Comparison of ENCODE assay signal across 8 cellular contexts in genomic region chr6:11093591-11094410, GRCh38. TPM values are rescaled to one million over a fixed set of nuclear protein-coding genes. Genes with fewer than 3 reads are reported as not detected.
DNase-seq lines count a peak whose midpoint lies in the region; ATAC-seq and TF ChIP-seq lines count a peak whose summit lies in the region.

Gene SMIM13, plus strand, starts transcription at chr6:11093834. Its CDS starts 480 bp downstream, at chr6:11094314.

- H3K4me3 ChIP-seq in BJ (ENCODE audit: low read depth, low read length), result peak within 1 kb of the TSS; percentile 99
- peak within 1 kb of the TSS; percentile 99 for H3K4me3 ChIP-seq in kidney epithelial cell (ENCODE audit: low read depth, low read length)

- no peaks in the 10 kb centered on the region for H3K9me3 Mint-ChIP-seq in chondrocyte (ENCODE audit: low read depth)

- peak; percentile 92 for ATAC-seq in HG03442 (IDR thresholded peaks at IDR 0.05; ENCODE audit: unreplicated experiment)

- H3K27me3 ChIP-seq in BJ (ENCODE audit: control insufficient read depth, insufficient read depth, low read length) (no peaks in the 10 kb centered on the region), kidney epithelial cell (ENCODE audit: control insufficient read depth, insufficient read depth, low read length) (no peaks in the 10 kb centered on the region)

- H3K4me3 Mint-ChIP-seq in chondrocyte (ENCODE audit: unreplicated experiment), result peak within 1 kb of the TSS; percentile 92

- H3K36me3 ChIP-seq in BJ (ENCODE audit: control insufficient read depth, insufficient read depth, low read length) (peaks cover 2% of the 10 kb centered on the region; the same call in 1 of the 2 replicates), kidney epithelial cell (ENCODE audit: control insufficient read depth, insufficient read depth, low read length) (no peaks in the 10 kb centered on the region)

- peaks cover 2% of the 10 kb centered on the region for H3K36me3 Mint-ChIP-seq in chondrocyte (ENCODE audit: low read depth)

- DNase-seq in BJ (ENCODE audit: low read depth), result peak; percentile 91
- DNase-seq in GM19238 (ENCODE audit: insufficient read length, low spot score), result peak; percentile 96
- peak; percentile 76 for DNase-seq in NCI-H510A treated with DMSO at 0.1 percent for 48 hours (lab: John Stamatoyannopoulos, UW)
- DNase-seq in activated CD4-positive, alpha-beta T cell treated with anti-CD3 and anti-CD28 coated beads for 24 hours (ENCODE audit: low read depth in 2 of 2), result peak; percentile 88 to 92
- peak; percentile 99 for DNase-seq in chondrocyte (ENCODE audit: low spot score)
- peak; percentile 93 for DNase-seq in kidney epithelial cell (ENCODE audit: low read depth)
- peak; percentile 92 to 94 for DNase-seq in stimulated activated CD4-positive, alpha-beta T cell treated with anti-CD3 and anti-CD28 coated beads, Interleukin-15, amount 100 ng/mL, for 48 hours (ENCODE audit: low read depth in 2 of 2)

- H3K27me3 Mint-ChIP-seq in chondrocyte (ENCODE audit: low read depth), result no peaks in the 10 kb centered on the region

- H3K4me1 Mint-ChIP-seq in chondrocyte (ENCODE audit: low read depth), result peaks cover 25% of the 10 kb centered on the region

- CTCF ChIA-PET in BJ (lab: Yijun Ruan, JAX), result interaction anchor here (0.6 to 1.9 kb wide), 12 partner anchors 13 to 403 kb away, joined by 3 to 9 read pairs (median 4); no protein-coding TSS in a partner anchor

- H3K27ac Mint-ChIP-seq in chondrocyte (ENCODE audit: unreplicated experiment), result peak within 1 kb of the TSS; percentile 98

- POLR2A ChIA-PET in BJ (lab: Charles Lee), result no interaction called here

- TF ChIP-seq CTCF in BJ (IDR thresholded peaks at IDR 0.05; ENCODE audit: insufficient read depth, low read depth, low read length) (peak; percentile 42; the same call in 1 of the 2 replicates), chondrocyte (IDR thresholded peaks at IDR 0.05) (peak; percentile 80), kidney epithelial cell (IDR thresholded peaks at IDR 0.05; ENCODE audit: insufficient read depth, low read length, poor library complexity, severe bottlenecking) (peak; percentile 32)

RNA-seq across cellular contexts. Expression of gene SMIM13, which starts in this region (rescaled TPM):
- 3.0 and 5.3 TPM in 2 replicates for polyA plus RNA-seq in BJ (2011; rRNA removed)
- 2.7 and 3.3 TPM in 2 replicates for polyA minus RNA-seq in BJ (2011; rRNA and poly(A)+ RNA removed)
- total RNA-seq in chondrocyte, result 18.0 to 22.7 TPM (median 20.9 TPM) in 3 replicates
- total RNA-seq in kidney epithelial cell, result 15.6 and 18.5 TPM in 2 replicates

Comparison
In these comparisons a context has a peak if more than half of its experiments do, and no peak if none do; other contexts are left out.
1. Peak in every context shown above with its lines: DNase-seq, ATAC-seq and H3K4me3 ChIP-seq.